ENCODE assay signal across 31 cellular contexts in genomic region chr10:122558452-122558851, GRCh38. TPM values are rescaled to one million over a fixed set of nuclear protein-coding genes. Genes with fewer than 3 reads are reported as not detected.
A peak's percentile ranks its signal among the peaks of the same experiment; 100 is the strongest.
DNase-seq lines count a peak whose midpoint lies in the region; ATAC-seq and TF ChIP-seq lines count a peak whose summit lies in the region.
"Had no signal": no experiment of that assay in that cellular context is flagged by ENCODE, and none has a peak within 500 bp of the region (broad histone marks: within the 10 kb centered on the region; RNA-seq: fewer than 3 reads in every experiment).

No MANE protein-coding gene starts in this region.

- H3K4me3 Mint-ChIP-seq in activated naive CD8-positive, alpha-beta T cell = peak overlapping the region; percentile 59
- H3K4me3 Mint-ChIP-seq in activated naive CD8-positive, alpha-beta T cell treated with anti-CD3 and anti-CD28 coated beads, Interleukin-2, amount 50 U/mL, for 24 hours = no peak overlapping the region
- H3K4me3 Mint-ChIP-seq in Calu3 (ENCODE audit: low read depth, unreplicated experiment) (no peak overlapping the region), T-helper 17 cell (no peak overlapping the region), osteocyte (ENCODE audit: unreplicated experiment) (no peak overlapping the region)
- H3K4me3 Mint-ChIP-seq in naive thymus-derived CD8-positive, alpha-beta T cell = peak overlapping the region; percentile 18 to 72 (median 60)
- H3K4me3 Mint-ChIP-seq: HFFc6; immature natural killer cell; nephron progenitor cell; stimulated activated naive CD8-positive, alpha-beta T cell treated with anti-CD3 and anti-CD28 coated beads, Interleukin-15, Interleukin-2, amounts not matched to agents 100 ng/mL and 50 ng/mL, for 24 hours; T-helper 2 cell treated with Interferon-gamma antibody and Interleukin-4, amounts not matched to agents 5 μg/mL and 100 μg/mL, for 36 hours had no signal

- no peaks in the 10 kb centered on the region for H3K9me3 ChIP-seq in T-helper 17 cell (ENCODE audit: control insufficient read depth, low read length, poor library complexity, severe bottlenecking)
- H3K9me3 ChIP-seq: ovary, thoracic aorta had no signal

- ATAC-seq in activated naive CD8-positive, alpha-beta T cell treated with anti-CD3 and anti-CD28 coated beads, Interleukin-2, amount 50 U/mL, for 24 hours = no peak
- ATAC-seq in T-helper 17 cell (peak; percentile 63), GM21390 (IDR thresholded peaks at IDR 0.05; ENCODE audit: unreplicated experiment) (no peak), Right ventricle myocardium inferior (no peak)
- peak in 1 of 2 donors; percentile 85 for ATAC-seq in naive thymus-derived CD8-positive, alpha-beta T cell
- ATAC-seq: left cardiac atrium, SK-N-SH treated with all-trans-retinoic acid at 6 μM for 48 hours had no signal

- CTCF ChIA-PET in Calu3 (lab: Charles Lee) = no interaction called here

- no peak for TF ChIP-seq CTCF in Calu3 (IDR thresholded peaks at IDR 0.05; ENCODE audit: unreplicated experiment)
- TF ChIP-seq CTCF in osteocyte (IDR thresholded peaks at IDR 0.05) = no peak

- intact Hi-C loops in Calu3 (cut with micrococcal nuclease; ENCODE audit: unreplicated experiment) (no loop called here), Right ventricle myocardium inferior (cut with DNase I) (no loop called here)

- H3K27me3 Mint-ChIP-seq in activated naive CD8-positive, alpha-beta T cell = no peaks in the 10 kb centered on the region
- H3K27me3 Mint-ChIP-seq in activated naive CD8-positive, alpha-beta T cell treated with anti-CD3 and anti-CD28 coated beads, Interleukin-2, amount 50 U/mL, for 24 hours = peaks cover 15% of the 10 kb centered on the region
- peaks cover 39% of the 10 kb centered on the region for H3K27me3 Mint-ChIP-seq in Calu3 (ENCODE audit: unreplicated experiment)
- peaks cover 9% of the 10 kb centered on the region for H3K27me3 Mint-ChIP-seq in T-helper 17 cell
- peaks cover 0 to 14% (median 6%) of the 10 kb centered on the region in 5 donors for H3K27me3 Mint-ChIP-seq in naive thymus-derived CD8-positive, alpha-beta T cell
- peaks cover 37% of the 10 kb centered on the region for H3K27me3 Mint-ChIP-seq in osteocyte (ENCODE audit: unreplicated experiment)

- no peak for DNase-seq in activated naive CD8-positive, alpha-beta T cell treated with anti-CD3 and anti-CD28 coated beads, Interleukin-2, amount 50 U/mL, for 24 hours
- DNase-seq in Calu3 = no peak
- no peak for DNase-seq in T-helper 17 cell
- DNase-seq in naive thymus-derived CD8-positive, alpha-beta T cell = peak in 5 of 10 donors; percentile 15 to 40 (median 26)
- no peak for DNase-seq in osteocyte (ENCODE audit: extremely low spot score, unreplicated experiment)
- DNase-seq in Right ventricle myocardium inferior (ENCODE audit: missing footprints) = no peak
- DNase-seq: activated CD4-positive, CD25-positive, alpha-beta regulatory T cell treated with anti-CD3 and anti-CD28 coated beads, Interleukin-2, amount 50 U/mL, for 72 hours; activated CD8-positive, alpha-beta memory T cell treated with anti-CD3 and anti-CD28 coated beads for 24 hours; activated naive CD4-positive, alpha-beta T cell; activated T-cell treated with anti-CD3 and anti-CD28 coated beads, Interleukin-2, amount 50 U/mL, for 1 hour; amygdala; brain microvascular endothelial cell; C1 segment of cervical spinal cord; GOT3; HFFc6; immature natural killer cell; left cardiac atrium; NCI-H1092; NCI-H187; NCI-H524; nephron progenitor cell; ovary; retina; small intestine had no signal

- H3K36me3 Mint-ChIP-seq in activated naive CD8-positive, alpha-beta T cell = no peaks in the 10 kb centered on the region
- H3K36me3 Mint-ChIP-seq in activated naive CD8-positive, alpha-beta T cell treated with anti-CD3 and anti-CD28 coated beads, Interleukin-2, amount 50 U/mL, for 24 hours (ENCODE audit: low read depth) = no peaks in the 10 kb centered on the region
- H3K36me3 Mint-ChIP-seq in Calu3 (ENCODE audit: insufficient read depth, unreplicated experiment) (no peaks in the 10 kb centered on the region), T-helper 17 cell (ENCODE audit: low read depth) (peaks cover 6% of the 10 kb centered on the region), osteocyte (ENCODE audit: unreplicated experiment) (no peaks in the 10 kb centered on the region)
- no peaks in the 10 kb centered on the region for H3K36me3 Mint-ChIP-seq in naive thymus-derived CD8-positive, alpha-beta T cell
- H3K36me3 Mint-ChIP-seq: immature natural killer cell had no signal

- POLR2A ChIA-PET in naive thymus-derived CD8-positive, alpha-beta T cell (lab: Charles Lee) = no interaction called here

- H3K9me3 Mint-ChIP-seq in activated naive CD8-positive, alpha-beta T cell (ENCODE audit: low read depth) = no peaks in the 10 kb centered on the region
- no peaks in the 10 kb centered on the region for H3K9me3 Mint-ChIP-seq in activated naive CD8-positive, alpha-beta T cell treated with anti-CD3 and anti-CD28 coated beads, Interleukin-2, amount 50 U/mL, for 24 hours
- H3K9me3 Mint-ChIP-seq in Calu3 (ENCODE audit: low read depth, unreplicated experiment) (no peaks in the 10 kb centered on the region), osteocyte (ENCODE audit: unreplicated experiment) (no peaks in the 10 kb centered on the region)
- no peaks in the 10 kb centered on the region for H3K9me3 Mint-ChIP-seq in naive thymus-derived CD8-positive, alpha-beta T cell
- H3K9me3 Mint-ChIP-seq: HFFc6; immature natural killer cell; nephron progenitor cell; stimulated activated naive CD8-positive, alpha-beta T cell treated with anti-CD3 and anti-CD28 coated beads, Interleukin-15, Interleukin-2, amounts not matched to agents 100 ng/mL and 50 ng/mL, for 24 hours; T-helper 2 cell treated with Interferon-gamma antibody and Interleukin-4, amounts not matched to agents 5 μg/mL and 100 μg/mL, for 36 hours had no signal

- BruUV-seq in Calu3 (replicated peaks; lab: Mats Ljungman, UMichigan) = no TSS peak

- H3K4me1 Mint-ChIP-seq in activated naive CD8-positive, alpha-beta T cell (ENCODE audit: low read depth) = peaks cover 42% of the 10 kb centered on the region
- H3K4me1 Mint-ChIP-seq in activated naive CD8-positive, alpha-beta T cell treated with anti-CD3 and anti-CD28 coated beads, Interleukin-2, amount 50 U/mL, for 24 hours = peaks cover 20% of the 10 kb centered on the region
- H3K4me1 Mint-ChIP-seq in Calu3 (ENCODE audit: low read depth, unreplicated experiment) (peaks cover 39% of the 10 kb centered on the region), T-helper 17 cell (peaks cover 39% of the 10 kb centered on the region), osteocyte (ENCODE audit: unreplicated experiment) (peaks cover 3% of the 10 kb centered on the region)
- peaks cover 21 to 31% (median 27%) of the 10 kb centered on the region in 4 donors for H3K4me1 Mint-ChIP-seq in naive thymus-derived CD8-positive, alpha-beta T cell

- no peak overlapping the region for H3K27ac Mint-ChIP-seq in activated naive CD8-positive, alpha-beta T cell
- H3K27ac Mint-ChIP-seq in activated naive CD8-positive, alpha-beta T cell treated with anti-CD3 and anti-CD28 coated beads, Interleukin-2, amount 50 U/mL, for 24 hours = no peak overlapping the region
- H3K27ac Mint-ChIP-seq in Calu3 (ENCODE audit: unreplicated experiment) (peak overlapping the region; percentile 50), T-helper 17 cell (peak overlapping the region; percentile 39), osteocyte (ENCODE audit: unreplicated experiment) (no peak overlapping the region)
- H3K27ac Mint-ChIP-seq in naive thymus-derived CD8-positive, alpha-beta T cell = peak overlapping the region in 6 of 10 donors; percentile 5 to 85 (median 66)
- H3K27ac Mint-ChIP-seq: HFFc6; immature natural killer cell; nephron progenitor cell; stimulated activated naive CD8-positive, alpha-beta T cell treated with anti-CD3 and anti-CD28 coated beads, Interleukin-15, Interleukin-2, amounts not matched to agents 100 ng/mL and 50 ng/mL, for 24 hours; T-helper 2 cell treated with Interferon-gamma antibody and Interleukin-4, amounts not matched to agents 5 μg/mL and 100 μg/mL, for 36 hours had no signal

RNA-seq across cellular contexts. Expression of gene DMBT1, which starts 2.1 kb away (rescaled TPM):
- total RNA-seq in Calu3 (2022) = 4.6 and 10.0 TPM in 2 replicates
- total RNA-seq in T-helper 17 cell = not detected
- not detected for total RNA-seq in naive thymus-derived CD8-positive, alpha-beta T cell
- not detected for polyA plus RNA-seq in naive thymus-derived CD8-positive, alpha-beta T cell
- total RNA-seq in osteocyte = 0.08 TPM in 2 replicates
- total RNA-seq in Right ventricle myocardium inferior = not detected
- total RNA-seq: left cardiac atrium, lung microvascular endothelial cell had no signal
- polyA plus RNA-seq: immature natural killer cell had no signal

Comparison
In these comparisons a context has a peak if more than half of its experiments do, and no peak if none do; other contexts are left out.
1. H3K4me3 Mint-ChIP-seq: peak in activated naive CD8-positive, alpha-beta T cell (single experiment) and naive thymus-derived CD8-positive, alpha-beta T cell (10 of 10); none in activated naive CD8-positive, alpha-beta T cell treated with anti-CD3 and anti-CD28 coated beads, Interleukin-2, amount 50 U/mL, for 24 hours (single experiment), Calu3 (single experiment), T-helper 17 cell (single experiment) and osteocyte (single experiment).
2. H3K27ac Mint-ChIP-seq: peak in Calu3 (single experiment), T-helper 17 cell (single experiment) and naive thymus-derived CD8-positive, alpha-beta T cell (6 of 10); none in activated naive CD8-positive, alpha-beta T cell (single experiment), activated naive CD8-positive, alpha-beta T cell treated with anti-CD3 and anti-CD28 coated beads, Interleukin-2, amount 50 U/mL, for 24 hours (single experiment) and osteocyte (single experiment).